12 cellular contexts compared by ENCODE assay signal in the genomic region with DNA sequence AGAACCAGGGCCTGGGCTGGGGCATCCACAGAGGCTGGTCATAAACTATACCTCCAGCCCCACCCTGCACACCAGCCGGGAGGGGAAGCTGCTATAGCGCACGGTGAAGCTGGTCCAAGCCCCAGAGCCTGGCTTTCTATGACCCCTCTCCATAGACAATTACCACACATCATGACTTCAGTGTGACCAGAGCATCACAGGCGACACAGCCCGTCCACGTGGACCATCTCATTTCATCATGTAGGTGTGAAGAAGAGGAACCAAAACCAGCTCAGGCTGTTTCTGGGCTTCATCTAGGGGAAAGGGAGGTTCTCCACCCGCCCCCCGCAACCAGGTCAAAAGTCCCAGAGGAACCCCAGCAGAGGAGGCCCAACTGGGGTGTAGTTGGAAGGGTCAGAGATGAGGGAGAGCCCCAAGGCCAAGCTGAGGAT. TPM values are rescaled to one million over a fixed set of nuclear protein-coding genes. Genes with fewer than 3 reads are reported as not detected.
DNase-seq lines count a peak whose midpoint lies in the region; ATAC-seq and TF ChIP-seq lines count a peak whose summit lies in the region.
"Had no signal": no experiment of that assay in that cellular context is flagged by ENCODE, and none has a peak within 500 bp of the region (broad histone marks: within the 10 kb centered on the region; RNA-seq: fewer than 3 reads in every experiment).

No MANE protein-coding gene starts in this region.

- intact Hi-C loops in IMR-90 (cut with micrococcal nuclease) = no loop called here
- intact Hi-C loops in PC-3 (cut with micrococcal nuclease) = no loop called here
- intact Hi-C loops in adrenal gland (cut with DNase I) = no loop called here

- peak overlapping the region; percentile 86 for H3K4ac ChIP-seq in IMR-90 (ENCODE audit: low read depth, low read length)

- no CpG with 5 or more reads among the region's 8 CpGs for WGBS in IMR-90 (ENCODE audit: extremely low coverage in 2 of 2, insufficient read length in 1 of 2), 2 experiments
- 81 to 93% (median 88%) methylated on average over 5 to 8 of the region's 8 CpGs for WGBS in adrenal gland, 4 donors

- H2AK9ac ChIP-seq in IMR-90 (replicated peaks; ENCODE audit: low read depth, low read length, poor library complexity) = no peak overlapping the region

- no peaks in the 10 kb centered on the region for H3K79me2 ChIP-seq in PC-3 (ENCODE audit: low read length)

- POLR2A ChIA-PET in IMR-90 (lab: Charles Lee; ENCODE audit: unreplicated experiment) = no interaction called here
- POLR2A ChIA-PET in PC-3 (lab: Charles Lee; ENCODE audit: unreplicated experiment) = no interaction called here

- no peak overlapping the region for H3K18ac ChIP-seq in IMR-90 (ENCODE audit: low read depth, low read length)

- no peaks in the 10 kb centered on the region for H3K9me3 ChIP-seq in IMR-90 (ENCODE audit: control insufficient read depth, insufficient read depth, low read length)
- no peaks in the 10 kb centered on the region for H3K9me3 ChIP-seq in PC-3 (ENCODE audit: low read length)
- no peaks in the 10 kb centered on the region for H3K9me3 ChIP-seq in adrenal gland (replicated peaks in 1 of 3)

- ATAC-seq in IMR-90 (ENCODE audit: low read depth) = no peak
- ATAC-seq in stimulated activated naive B cell treated with anti-CD40 and anti-IgM and Interleukin-4, amounts not matched to agents 10 μg/mL and 1 μg/mL and 100 μg/mL, for 72 hours (replicated peaks) = peak; percentile 62 to 63
- ATAC-seq in PC-3 = no peak

- peaks cover 22% of the 10 kb centered on the region for H3K9me1 ChIP-seq in IMR-90 (ENCODE audit: insufficient read depth, low read length)

- peak overlapping the region; percentile 13; the same call in 1 of the 2 replicates for H3K23ac ChIP-seq in IMR-90 (ENCODE audit: low read depth, low read length)

- H4K5ac ChIP-seq in IMR-90 (ENCODE audit: low read depth, low read length) = no peak overlapping the region

- peak; percentile 35 for DNase-seq in SIG-M5 treated with dmso at 0.1 percent for 504 hours (lab: John Stamatoyannopoulos, UW; ENCODE audit: unreplicated experiment)
- no peak for DNase-seq in SIG-M5 (lab: John Stamatoyannopoulos, UW)
- no peak for DNase-seq in IMR-90
- no peak for DNase-seq in coronary artery (ENCODE audit: low spot score)
- DNase-seq in stimulated activated naive B cell treated with anti-CD40 and anti-IgM and Interleukin-4, amounts not matched to agents 10 μg/mL and 1 μg/mL and 100 μg/mL, for 72 hours = peak; percentile 78
- no peak for DNase-seq in PC-3
- DNase-seq in AG20443 (ENCODE audit: low spot score) = no peak
- DNase-seq in adrenal gland = no peak
- DNase-seq: GF-D8 had no signal

- H4K20me1 ChIP-seq in IMR-90 (ENCODE audit: insufficient read depth, low read length) (no peaks in the 10 kb centered on the region), PC-3 (ENCODE audit: low read length) (no peaks in the 10 kb centered on the region)

- in situ Hi-C loops in IMR-90 (cut with MboI; ENCODE audit: low sequenced_read_pairs) = no loop called here

- peak overlapping the region; percentile 30 for H2AFZ ChIP-seq in IMR-90 (replicated peaks; ENCODE audit: low read length, poor library complexity)
- no peak overlapping the region for H2AFZ ChIP-seq in PC-3 (ENCODE audit: low read length)

- peak overlapping the region; percentile 90 for H2BK20ac ChIP-seq in IMR-90 (ENCODE audit: low read depth, low read length)

- H3K27ac Mint-ChIP-seq in stimulated activated naive B cell treated with anti-CD40 and anti-IgM and Interleukin-4, amounts not matched to agents 10 μg/mL and 1 μg/mL and 100 μg/mL, for 72 hours = peak overlapping the region; percentile 95
- H3K27ac Mint-ChIP-seq: dendritic cell treated with granulocyte-macrophage colony-stimulating factor and Interleukin-4, amounts not matched to agents 40 ng/mL and 50 ng/mL, for 4 days; type B pancreatic cell had no signal

- no peak overlapping the region for H2BK5ac ChIP-seq in IMR-90 (ENCODE audit: low read depth, low read length, poor library complexity, severe bottlenecking)

- H3K4me3 Mint-ChIP-seq in stimulated activated naive B cell treated with anti-CD40 and anti-IgM and Interleukin-4, amounts not matched to agents 10 μg/mL and 1 μg/mL and 100 μg/mL, for 72 hours = peak overlapping the region; percentile 85 to 86
- H3K4me3 Mint-ChIP-seq: dendritic cell treated with granulocyte-macrophage colony-stimulating factor and Interleukin-4, amounts not matched to agents 40 ng/mL and 50 ng/mL, for 4 days; type B pancreatic cell had no signal

- peaks cover 66 to 76% of the 10 kb centered on the region in 2 donors for H3K36me3 Mint-ChIP-seq in stimulated activated naive B cell treated with anti-CD40 and anti-IgM and Interleukin-4, amounts not matched to agents 10 μg/mL and 1 μg/mL and 100 μg/mL, for 72 hours
- H3K36me3 Mint-ChIP-seq: type B pancreatic cell had no signal

- H2AK5ac ChIP-seq in IMR-90 (ENCODE audit: low read depth, low read length) = peak overlapping the region; percentile 93

- H3F3A ChIP-seq in PC-3 (ENCODE audit: low read length, unreplicated experiment) = no peaks in the 10 kb centered on the region

- no peaks in the 10 kb centered on the region for H3K9me3 Mint-ChIP-seq in stimulated activated naive B cell treated with anti-CD40 and anti-IgM and Interleukin-4, amounts not matched to agents 10 μg/mL and 1 μg/mL and 100 μg/mL, for 72 hours
- H3K9me3 Mint-ChIP-seq: dendritic cell treated with granulocyte-macrophage colony-stimulating factor and Interleukin-4, amounts not matched to agents 40 ng/mL and 50 ng/mL, for 4 days; type B pancreatic cell had no signal

- H3K4me2 ChIP-seq in IMR-90 (ENCODE audit: low read depth, low read length) = no peak overlapping the region
- H3K4me2 ChIP-seq in PC-3 (ENCODE audit: low read length) = no peak overlapping the region

- H2BK120ac ChIP-seq in IMR-90 (ENCODE audit: low read depth, low read length) = peak overlapping the region; percentile 95

- H3K14ac ChIP-seq in IMR-90 (replicated peaks; ENCODE audit: low read depth, low read length) = no peak overlapping the region

- H2BK15ac ChIP-seq in IMR-90 (ENCODE audit: low read depth, low read length) = peak overlapping the region; percentile 81; the same call in 2 of the 3 replicates

- peaks cover 0 to 7% of the 10 kb centered on the region in 2 experiments; a peak in 2 of 4 replicates for H3K79me1 ChIP-seq in IMR-90 (ENCODE audit: low read depth in 1 of 2, low read length in 2 of 2)

- H3K9me2 ChIP-seq in PC-3 (replicated peaks; ENCODE audit: low read length) = no peaks in the 10 kb centered on the region

- H3K27ac ChIP-seq in IMR-90 (ENCODE audit: insufficient read depth, low read length) = no peak overlapping the region
- peak overlapping the region; percentile 95 to 96 for H3K27ac ChIP-seq in coronary artery
- H3K27ac ChIP-seq in PC-3 (ENCODE audit: low read length) = no peak overlapping the region
- H3K27ac ChIP-seq in adrenal gland = peak overlapping the region in 1 of 5 donors; percentile 74
- H3K27ac ChIP-seq: 22Rv1 had no signal

- TF ChIP-seq POLR2A in IMR-90 (IDR thresholded peaks at IDR 0.05; ENCODE audit: low read depth, low read length) (no peak), adrenal gland (IDR thresholded peaks at IDR 0.05) (no peak)

- peak overlapping the region in 1 of 2 experiments; percentile 82; a peak in 1 of 4 replicates for H4K8ac ChIP-seq in IMR-90 (ENCODE audit: low read depth in 2 of 2, low read length in 2 of 2)

- H3K9ac ChIP-seq in IMR-90 (ENCODE audit: low read depth, low read length) = no peak overlapping the region
- H3K9ac ChIP-seq in PC-3 (ENCODE audit: low read length) = no peak overlapping the region

- H3K36me3 ChIP-seq in IMR-90 (ENCODE audit: control insufficient read depth, insufficient read depth, low read length) (no peaks in the 10 kb centered on the region), PC-3 (ENCODE audit: low read depth, low read length) (no peaks in the 10 kb centered on the region), adrenal gland (replicated peaks in 1 of 2) (no peaks in the 10 kb centered on the region)

- TF ChIP-seq RAD21 in IMR-90 (IDR thresholded peaks at IDR 0.05; ENCODE audit: low read length) = no peak

- H3K4me1 Mint-ChIP-seq in stimulated activated naive B cell treated with anti-CD40 and anti-IgM and Interleukin-4, amounts not matched to agents 10 μg/mL and 1 μg/mL and 100 μg/mL, for 72 hours = peaks cover 57 to 80% of the 10 kb centered on the region in 2 donors

- TF ChIP-seq CTCF in IMR-90 (conservative IDR thresholded peaks at IDR 0.05; ENCODE audit: low read depth, low read length) (no peak), coronary artery (IDR thresholded peaks at IDR 0.05) (no peak), PC-3 (conservative IDR thresholded peaks at IDR 0.05; ENCODE audit: low read depth, low read length) (no peak), adrenal gland (IDR thresholded peaks at IDR 0.05) (no peak)

- peaks cover 14% of the 10 kb centered on the region for H3K4me1 ChIP-seq in IMR-90 (ENCODE audit: control insufficient read depth, insufficient read depth, low read length)
- H3K4me1 ChIP-seq in PC-3 (ENCODE audit: insufficient read depth, low read length) = peaks cover 16% of the 10 kb centered on the region
- H3K4me1 ChIP-seq in adrenal gland (replicated peaks in 1 of 2) = peaks cover 28 to 34% of the 10 kb centered on the region in 2 donors

- dilution Hi-C loops in IMR-90 (cut with HindIII; ENCODE audit: low sequenced_read_pairs, unreplicated experiment) = no loop called here

- H3K56ac ChIP-seq in IMR-90 (ENCODE audit: extremely low read depth, insufficient read depth, low read length) = no peak overlapping the region

- H3K27me3 ChIP-seq in IMR-90 (ENCODE audit: control insufficient read depth, insufficient read depth, low read length) (no peaks in the 10 kb centered on the region), PC-3 (ENCODE audit: low read length) (no peaks in the 10 kb centered on the region), adrenal gland (no peaks in the 10 kb centered on the region)

- no peaks in the 10 kb centered on the region for H3K27me3 Mint-ChIP-seq in stimulated activated naive B cell treated with anti-CD40 and anti-IgM and Interleukin-4, amounts not matched to agents 10 μg/mL and 1 μg/mL and 100 μg/mL, for 72 hours

- H4K91ac ChIP-seq in IMR-90 (ENCODE audit: insufficient read depth, low read depth, low read length) = peak overlapping the region; percentile 90

- BruUV-seq in IMR-90 (replicated peaks; lab: Mats Ljungman, UMichigan) (no TSS peak), PC-3 (replicated peaks; lab: Mats Ljungman, UMichigan) (no TSS peak)

- no peak overlapping the region for H3K4me3 ChIP-seq in IMR-90 (ENCODE audit: insufficient read depth, low read depth, low read length)
- peak overlapping the region; percentile 61 for H3K4me3 ChIP-seq in coronary artery
- no peak overlapping the region for H3K4me3 ChIP-seq in PC-3 (ENCODE audit: low read length)
- no peak overlapping the region for H3K4me3 ChIP-seq in adrenal gland

- CTCF ChIA-PET in IMR-90 (lab: Yijun Ruan, JAX) = no interaction called here
- CTCF ChIA-PET in PC-3 (lab: Charles Lee) = no interaction called here

RNA-seq across cellular contexts. Expression of a gene that starts 3.0 kb away (rescaled TPM):
- not detected in 2 replicates for total RNA-seq in IMR-90 (2012; rRNA removed)
- polyA plus RNA-seq in IMR-90 (2012; rRNA removed) = not detected in 2 replicates
- not detected in 2 replicates for polyA plus RNA-seq in IMR-90 (2012; cell fraction: cytosol; rRNA removed)
- polyA plus RNA-seq in IMR-90 (2012; cell fraction: nucleus; rRNA removed; ENCODE audit: low replicate concordance) = 0.02 TPM in 1 of 2 replicates, not detected in the other
- total RNA-seq in PC-3 (2014; rRNA removed) = not detected in 2 replicates
- total RNA-seq in adrenal gland = under 1 TPM in 3 of 8 donors, not detected in 5; 0.04 to 0.11 (median 0.10) TPM
- under 1 TPM in 2 of 3 donors, not detected in 1; 0.24 to 0.27 TPM for polyA plus RNA-seq in adrenal gland

RNA-seq across cellular contexts. Expression of a gene that starts 39.0 kb away (rescaled TPM):
- total RNA-seq in IMR-90 (2012; rRNA removed) (1.7 and 2.3 TPM in 2 replicates), PC-3 (2014; rRNA removed) (49.7 and 68.2 TPM in 2 replicates), adrenal gland (100 to 1,000 TPM in 2 of 8 donors, 10 to 100 TPM in 6; 32.2 to 108 (median 60.5) TPM)
- polyA plus RNA-seq in IMR-90 (2012; rRNA removed) (17.0 and 21.5 TPM in 2 replicates), adrenal gland (10 to 100 TPM in 2 of 3 donors, 1 to 10 TPM in 1; 7.8 to 47.7 (median 18.3) TPM)
- 11.8 and 20.1 TPM in 2 replicates for polyA plus RNA-seq in IMR-90 (2012; cell fraction: cytosol; rRNA removed)
- polyA plus RNA-seq in IMR-90 (2012; cell fraction: nucleus; rRNA removed; ENCODE audit: low replicate concordance) = 30.5 and 55.8 TPM in 2 replicates

Comparison
In these comparisons a context has a peak if more than half of its experiments do, and no peak if none do; other contexts are left out.
1. DNase-seq: peak in SIG-M5 treated with dmso at 0.1 percent for 504 hours (single experiment) and stimulated activated naive B cell treated with anti-CD40 and anti-IgM and Interleukin-4, amounts not matched to agents 10 μg/mL and 1 μg/mL and 100 μg/mL, for 72 hours (single experiment); none in SIG-M5 (single experiment), IMR-90 (single experiment), coronary artery (single experiment), PC-3 (single experiment), AG20443 (single experiment) and adrenal gland (0 of 7).
2. ATAC-seq: peak in stimulated activated naive B cell treated with anti-CD40 and anti-IgM and Interleukin-4, amounts not matched to agents 10 μg/mL and 1 μg/mL and 100 μg/mL, for 72 hours (2 of 2); none in IMR-90 (single experiment) and PC-3 (single experiment).
3. H3K27ac ChIP-seq: peak in coronary artery (2 of 2); none in IMR-90 (single experiment) and PC-3 (single experiment).